1 cellular context compared by ENCODE assay signal in the genomic region with DNA sequence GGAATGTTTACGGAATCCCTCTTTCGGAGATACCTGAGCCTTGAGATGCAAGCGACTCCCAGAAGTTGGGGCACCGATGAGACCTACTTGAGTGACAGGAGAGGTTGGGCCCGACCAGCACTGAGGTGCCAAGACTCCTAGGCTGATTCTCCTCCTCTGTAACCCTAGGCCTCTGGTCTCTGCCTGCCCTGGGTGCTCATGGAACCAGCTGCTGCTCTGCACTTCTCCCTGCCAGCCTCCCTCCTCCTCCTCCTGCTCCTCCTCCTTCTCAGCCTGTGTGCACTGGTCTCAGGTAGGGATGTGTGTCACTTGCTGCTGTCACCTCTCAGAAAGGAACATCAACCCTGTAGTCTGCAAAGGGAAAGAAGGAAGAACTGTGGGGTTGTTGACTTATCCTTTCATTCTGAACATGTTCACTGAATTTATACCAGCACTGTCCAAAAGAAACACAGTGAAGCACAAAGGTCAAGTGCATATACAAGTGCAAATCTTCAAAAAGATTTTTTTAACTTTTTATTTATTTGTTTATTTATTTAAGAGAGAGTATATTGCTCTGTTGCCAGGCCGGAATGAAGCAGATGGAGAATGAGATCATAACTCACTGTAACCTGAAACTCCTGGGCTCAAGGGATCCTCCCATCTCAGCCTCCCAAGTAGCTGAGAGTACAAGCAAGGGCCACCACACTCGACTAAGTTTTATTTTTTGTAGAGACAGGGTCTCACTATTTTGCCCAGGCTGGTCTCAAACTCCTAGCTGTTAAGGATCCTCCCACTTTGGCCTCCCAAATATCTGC.
TF ChIP-seq lines count a peak whose summit lies in the region.

No MANE protein-coding gene starts in this region.

TF ChIP-seq in K562, 482 proteins besides CTCF, POLR2A, EP300 and RAD21 (continued from another document):
- TF ChIP-seq TEAD1 (CRISPR knock-in tag; IDR thresholded peaks at IDR 0.05) (0 out of 4 replicates have a peak, but pooled peaks of 1 of the 2 experiments have one; percentile 61), ZFP1 (CRISPR knock-in tag; IDR thresholded peaks at IDR 0.05) (no peak), HDAC1 (IDR thresholded peaks at IDR 0.05) (no peak), MYBL2 (IDR thresholded peaks at IDR 0.05; ENCODE audit: low read depth) (no peak), MYBL2 (CRISPR knock-in tag; IDR thresholded peaks at IDR 0.05; ENCODE audit: borderline replicate concordance) (no peak), SREBF2 (CRISPR knock-in tag; IDR thresholded peaks at IDR 0.05) (no peak), FOXP1 (CRISPR knock-in tag; IDR thresholded peaks at IDR 0.05) (0 out of 2 replicates have a peak, but pooled peaks have one; percentile 62), ZBTB1 (CRISPR knock-in tag; IDR thresholded peaks at IDR 0.05; ENCODE audit: borderline replicate concordance, low read depth) (peak; percentile 48; the same call in 1 of the 2 replicates), HNRNPH1 (optimal IDR thresholded peaks at IDR 0.05; ENCODE audit: low read depth, low read length) (no peak), CBX5 (IDR thresholded peaks at IDR 0.05; ENCODE audit: borderline replicate concordance, low read depth) (no peak), ZNF143 (CRISPR knock-in tag; IDR thresholded peaks at IDR 0.05) (no peak), HMGN3 (IDR thresholded peaks at IDR 0.05; ENCODE audit: borderline replicate concordance, extremely low read depth, insufficient read length, low read depth, low read length) (no peak), ZNF766 (CRISPR knock-in tag; conservative IDR thresholded peaks at IDR 0.05) (peak; percentile 46; the same call in 1 of the 2 replicates), ZNF778 (CRISPR knock-in tag; IDR thresholded peaks at IDR 0.05) (no peak), RAD51 (IDR thresholded peaks at IDR 0.05; ENCODE audit: borderline replicate concordance, low read depth) (no peak), EZH2 (IDR thresholded peaks at IDR 0.05; ENCODE audit: borderline replicate concordance, low read depth, low read length) (no peak), HMG20B (CRISPR knock-in tag; IDR thresholded peaks at IDR 0.05) (no peak), U2AF2 (optimal IDR thresholded peaks at IDR 0.05; ENCODE audit: low read depth, low read length) (no peak), NFATC3 (IDR thresholded peaks at IDR 0.05) (no peak), ZNF224 (CRISPR knock-in tag; IDR thresholded peaks at IDR 0.05) (no peak), SMAD4 (CRISPR knock-in tag; conservative IDR thresholded peaks at IDR 0.05) (no peak), SNIP1 (IDR thresholded peaks at IDR 0.05; ENCODE audit: low read depth) (no peak), GTF2E2 (tag; IDR thresholded peaks at IDR 0.05) (no peak), MTA1 (IDR thresholded peaks at IDR 0.05; ENCODE audit: borderline replicate concordance) (0 out of 2 replicates have a peak, but pooled peaks have one; percentile 12), ZNF668 (CRISPR knock-in tag; IDR thresholded peaks at IDR 0.05) (no peak), EHMT2 (IDR thresholded peaks at IDR 0.05) (no peak), XRCC5 (IDR thresholded peaks at IDR 0.05; ENCODE audit: low read depth, low read length) (no peak), WHSC1 (IDR thresholded peaks at IDR 0.05; ENCODE audit: low read length) (no peak), NFE2 (IDR thresholded peaks at IDR 0.05; ENCODE audit: low read depth) (no peak), NR3C1 (CRISPR knock-in tag; IDR thresholded peaks at IDR 0.05) (no peak), TAF9B (IDR thresholded peaks at IDR 0.05; ENCODE audit: partially characterized antibody) (peak; percentile 21)
- TF ChIP-seq, protein P1, sequence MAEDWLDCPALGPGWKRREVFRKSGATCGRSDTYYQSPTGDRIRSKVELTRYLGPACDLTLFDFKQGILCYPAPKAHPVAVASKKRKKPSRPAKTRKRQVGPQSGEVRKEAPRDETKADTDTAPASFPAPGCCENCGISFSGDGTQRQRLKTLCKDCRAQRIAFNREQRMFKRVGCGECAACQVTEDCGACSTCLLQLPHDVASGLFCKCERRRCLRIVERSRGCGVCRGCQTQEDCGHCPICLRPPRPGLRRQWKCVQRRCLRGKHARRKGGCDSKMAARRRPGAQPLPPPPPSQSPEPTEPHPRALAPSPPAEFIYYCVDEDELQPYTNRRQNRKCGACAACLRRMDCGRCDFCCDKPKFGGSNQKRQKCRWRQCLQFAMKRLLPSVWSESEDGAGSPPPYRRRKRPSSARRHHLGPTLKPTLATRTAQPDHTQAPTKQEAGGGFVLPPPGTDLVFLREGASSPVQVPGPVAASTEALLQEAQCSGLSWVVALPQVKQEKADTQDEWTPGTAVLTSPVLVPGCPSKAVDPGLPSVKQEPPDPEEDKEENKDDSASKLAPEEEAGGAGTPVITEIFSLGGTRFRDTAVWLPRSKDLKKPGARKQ (CRISPR knock-in tag; IDR thresholded peaks at IDR 0.05), result no peak
- TF ChIP-seq, protein P2, sequence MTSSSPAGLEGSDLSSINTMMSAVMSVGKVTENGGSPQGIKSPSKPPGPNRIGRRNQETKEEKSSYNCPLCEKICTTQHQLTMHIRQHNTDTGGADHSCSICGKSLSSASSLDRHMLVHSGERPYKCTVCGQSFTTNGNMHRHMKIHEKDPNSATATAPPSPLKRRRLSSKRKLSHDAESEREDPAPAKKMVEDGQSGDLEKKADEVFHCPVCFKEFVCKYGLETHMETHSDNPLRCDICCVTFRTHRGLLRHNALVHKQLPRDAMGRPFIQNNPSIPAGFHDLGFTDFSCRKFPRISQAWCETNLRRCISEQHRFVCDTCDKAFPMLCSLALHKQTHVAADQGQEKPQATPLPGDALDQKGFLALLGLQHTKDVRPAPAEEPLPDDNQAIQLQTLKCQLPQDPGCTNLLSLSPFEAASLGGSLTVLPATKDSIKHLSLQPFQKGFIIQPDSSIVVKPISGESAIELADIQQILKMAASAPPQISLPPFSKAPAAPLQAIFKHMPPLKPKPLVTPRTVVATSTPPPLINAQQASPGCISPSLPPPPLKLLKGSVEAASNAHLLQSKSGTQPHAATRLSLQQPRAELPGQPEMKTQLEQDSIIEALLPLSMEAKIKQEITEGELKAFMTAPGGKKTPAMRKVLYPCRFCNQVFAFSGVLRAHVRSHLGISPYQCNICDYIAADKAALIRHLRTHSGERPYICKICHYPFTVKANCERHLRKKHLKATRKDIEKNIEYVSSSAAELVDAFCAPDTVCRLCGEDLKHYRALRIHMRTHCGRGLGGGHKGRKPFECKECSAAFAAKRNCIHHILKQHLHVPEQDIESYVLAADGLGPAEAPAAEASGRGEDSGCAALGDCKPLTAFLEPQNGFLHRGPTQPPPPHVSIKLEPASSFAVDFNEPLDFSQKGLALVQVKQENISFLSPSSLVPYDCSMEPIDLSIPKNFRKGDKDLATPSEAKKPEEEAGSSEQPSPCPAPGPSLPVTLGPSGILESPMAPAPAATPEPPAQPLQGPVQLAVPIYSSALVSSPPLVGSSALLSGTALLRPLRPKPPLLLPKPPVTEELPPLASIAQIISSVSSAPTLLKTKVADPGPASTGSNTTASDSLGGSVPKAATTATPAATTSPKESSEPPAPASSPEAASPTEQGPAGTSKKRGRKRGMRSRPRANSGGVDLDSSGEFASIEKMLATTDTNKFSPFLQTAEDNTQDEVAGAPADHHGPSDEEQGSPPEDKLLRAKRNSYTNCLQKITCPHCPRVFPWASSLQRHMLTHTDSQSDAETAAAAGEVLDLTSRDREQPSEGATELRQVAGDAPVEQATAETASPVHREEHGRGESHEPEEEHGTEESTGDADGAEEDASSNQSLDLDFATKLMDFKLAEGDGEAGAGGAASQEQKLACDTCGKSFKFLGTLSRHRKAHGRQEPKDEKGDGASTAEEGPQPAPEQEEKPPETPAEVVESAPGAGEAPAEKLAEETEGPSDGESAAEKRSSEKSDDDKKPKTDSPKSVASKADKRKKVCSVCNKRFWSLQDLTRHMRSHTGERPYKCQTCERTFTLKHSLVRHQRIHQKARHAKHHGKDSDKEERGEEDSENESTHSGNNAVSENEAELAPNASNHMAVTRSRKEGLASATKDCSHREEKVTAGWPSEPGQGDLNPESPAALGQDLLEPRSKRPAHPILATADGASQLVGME (CRISPR knock-in tag; IDR thresholded peaks at IDR 0.05), result no peak
- TF ChIP-seq, protein P3, sequence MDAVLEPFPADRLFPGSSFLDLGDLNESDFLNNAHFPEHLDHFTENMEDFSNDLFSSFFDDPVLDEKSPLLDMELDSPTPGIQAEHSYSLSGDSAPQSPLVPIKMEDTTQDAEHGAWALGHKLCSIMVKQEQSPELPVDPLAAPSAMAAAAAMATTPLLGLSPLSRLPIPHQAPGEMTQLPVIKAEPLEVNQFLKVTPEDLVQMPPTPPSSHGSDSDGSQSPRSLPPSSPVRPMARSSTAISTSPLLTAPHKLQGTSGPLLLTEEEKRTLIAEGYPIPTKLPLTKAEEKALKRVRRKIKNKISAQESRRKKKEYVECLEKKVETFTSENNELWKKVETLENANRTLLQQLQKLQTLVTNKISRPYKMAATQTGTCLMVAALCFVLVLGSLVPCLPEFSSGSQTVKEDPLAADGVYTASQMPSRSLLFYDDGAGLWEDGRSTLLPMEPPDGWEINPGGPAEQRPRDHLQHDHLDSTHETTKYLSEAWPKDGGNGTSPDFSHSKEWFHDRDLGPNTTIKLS (IDR thresholded peaks at IDR 0.05; ENCODE audit: borderline replicate concordance, low read depth), result no peak
- TF ChIP-seq, protein P4, sequence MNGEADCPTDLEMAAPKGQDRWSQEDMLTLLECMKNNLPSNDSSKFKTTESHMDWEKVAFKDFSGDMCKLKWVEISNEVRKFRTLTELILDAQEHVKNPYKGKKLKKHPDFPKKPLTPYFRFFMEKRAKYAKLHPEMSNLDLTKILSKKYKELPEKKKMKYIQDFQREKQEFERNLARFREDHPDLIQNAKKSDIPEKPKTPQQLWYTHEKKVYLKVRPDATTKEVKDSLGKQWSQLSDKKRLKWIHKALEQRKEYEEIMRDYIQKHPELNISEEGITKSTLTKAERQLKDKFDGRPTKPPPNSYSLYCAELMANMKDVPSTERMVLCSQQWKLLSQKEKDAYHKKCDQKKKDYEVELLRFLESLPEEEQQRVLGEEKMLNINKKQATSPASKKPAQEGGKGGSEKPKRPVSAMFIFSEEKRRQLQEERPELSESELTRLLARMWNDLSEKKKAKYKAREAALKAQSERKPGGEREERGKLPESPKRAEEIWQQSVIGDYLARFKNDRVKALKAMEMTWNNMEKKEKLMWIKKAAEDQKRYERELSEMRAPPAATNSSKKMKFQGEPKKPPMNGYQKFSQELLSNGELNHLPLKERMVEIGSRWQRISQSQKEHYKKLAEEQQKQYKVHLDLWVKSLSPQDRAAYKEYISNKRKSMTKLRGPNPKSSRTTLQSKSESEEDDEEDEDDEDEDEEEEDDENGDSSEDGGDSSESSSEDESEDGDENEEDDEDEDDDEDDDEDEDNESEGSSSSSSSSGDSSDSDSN (IDR thresholded peaks at IDR 0.05; ENCODE audit: borderline replicate concordance in 1 of 2, low read depth in 2 of 2, low read length in 2 of 2), result no peak
